Comparison of ENCODE assay signal across 27 cellular contexts in the genomic region with DNA sequence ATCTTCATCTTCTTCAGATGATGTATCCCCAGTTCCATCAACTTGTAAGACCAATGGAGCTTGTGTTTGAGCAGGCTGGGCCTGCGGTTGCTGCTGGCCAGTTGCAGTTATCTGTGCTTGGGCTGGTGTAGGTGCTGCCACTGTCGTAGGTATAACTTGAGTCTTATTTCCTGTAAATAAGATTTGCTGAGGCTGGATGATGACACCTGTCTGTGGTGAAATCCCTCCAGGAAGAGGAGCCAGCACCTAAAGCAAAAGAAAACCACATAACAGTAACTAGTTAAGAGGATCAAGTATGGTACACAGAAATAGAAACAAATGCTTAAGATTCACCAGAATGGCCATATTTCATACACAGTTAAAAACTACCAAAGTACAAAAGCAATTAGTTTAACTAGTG. TPM values are rescaled to one million over a fixed set of nuclear protein-coding genes. Genes with fewer than 3 reads are reported as not detected.
A peak's percentile ranks its signal among the peaks of the same experiment; 100 is the strongest.
DNase-seq lines count a peak whose midpoint lies in the region; ATAC-seq, FAIRE-seq and TF ChIP-seq lines count a peak whose summit lies in the region.
"Had no signal": no experiment of that assay in that cellular context is flagged by ENCODE, and none has a peak within 500 bp of the region (broad histone marks: within the 10 kb centered on the region; RNA-seq: fewer than 3 reads in every experiment).

No MANE protein-coding gene starts in this region.

- no peak for TF ChIP-seq POLR2A in GM12892 (IDR thresholded peaks at IDR 0.05; ENCODE audit: low read depth, low read length)

- FAIRE-seq in GM12892 (lab: Jason Lieb, UNC), result no peak
- FAIRE-seq: GM12891, keratinocyte, small intestine had no signal

- no peaks in the 10 kb centered on the region for H3K27me3 ChIP-seq in CD8-positive, alpha-beta T cell (ENCODE audit: insufficient read depth, low read length)
- H3K27me3 ChIP-seq: adrenal gland, brain microvascular endothelial cell, colonic mucosa, esophagus squamous epithelium, gastrocnemius medialis, transverse colon had no signal

- DNase-seq in activated CD4-positive, alpha-beta T cell treated with anti-CD3 and anti-CD28 coated beads for 36 hours, result peak; percentile 41
- DNase-seq in activated CD4-positive, alpha-beta T cell treated with anti-CD3 and anti-CD28 coated beads, Interleukin-2, amount 50 U/mL, for 1 hour, result no peak
- no peak for DNase-seq in CD8-positive, alpha-beta T cell
- peak; percentile 27 for DNase-seq in activated CD8-positive, alpha-beta T cell treated with anti-CD3 and anti-CD28 coated beads, Interleukin-2, amount 10 ng/mL, durations not matched to agents 7 days and 5 days
- DNase-seq in immature natural killer cell (no peak), NCI-H1048 (lab: John Stamatoyannopoulos, UW) (no peak), GM12892 (ENCODE audit: insufficient read length) (no peak), kidney glomerular epithelial cell (lab: John Stamatoyannopoulos, UW) (no peak)
- DNase-seq: adrenal gland; brain microvascular endothelial cell; colonic mucosa; endodermal cell; esophagus squamous epithelium; gastrocnemius medialis; Karpas-422; NCI-H2029; NCI-H2227 treated with DMSO at 0.1 percent for 48 hours; NCI-H748 treated with DMSO at 0.1 percent for 48 hours; occipital lobe; small intestine; stimulated activated CD4-positive, alpha-beta T cell treated with anti-CD3 and anti-CD28 coated beads, Interleukin-2, amount 100 ng/mL, for 24 hours; transverse colon had no signal

- peak overlapping the region; percentile 94 for H3K27ac Mint-ChIP-seq in activated CD4-positive, alpha-beta T cell treated with anti-CD3 and anti-CD28 coated beads for 36 hours
- H3K27ac Mint-ChIP-seq in CD8-positive, alpha-beta T cell, result peak overlapping the region; percentile 93
- H3K27ac Mint-ChIP-seq in activated CD8-positive, alpha-beta T cell treated with anti-CD3 and anti-CD28 coated beads, Interleukin-2, amount 10 ng/mL, durations not matched to agents 7 days and 5 days, result peak overlapping the region; percentile 68
- H3K27ac Mint-ChIP-seq in immature natural killer cell, result peak overlapping the region; percentile 15 to 87 (median 78)
- H3K27ac Mint-ChIP-seq: endodermal cell; stimulated activated memory B cell treated with anti-CD40 and anti-IgM and Interleukin-4, amounts not matched to agents 10 μg/mL and 1 μg/mL and 100 μg/mL, for 72 hours had no signal

- H3K27ac ChIP-seq in CD8-positive, alpha-beta T cell (ENCODE audit: low read depth, low read length), result no peak overlapping the region
- H3K27ac ChIP-seq: 22Rv1, adrenal gland, brain microvascular endothelial cell, colonic mucosa, esophagus squamous epithelium, gastrocnemius medialis, transverse colon had no signal

- H3K36me3 ChIP-seq in CD8-positive, alpha-beta T cell (ENCODE audit: insufficient read depth, low read length), result peaks cover 14% of the 10 kb centered on the region
- H3K36me3 ChIP-seq: colonic mucosa had no signal

- ATAC-seq in activated CD4-positive, alpha-beta T cell treated with anti-CD3 and anti-CD28 coated beads for 36 hours, result peak; percentile 73
- ATAC-seq in CD8-positive, alpha-beta T cell, result peak; percentile 80
- peak; percentile 78 for ATAC-seq in activated CD8-positive, alpha-beta T cell treated with anti-CD3 and anti-CD28 coated beads, Interleukin-2, amount 10 ng/mL, durations not matched to agents 7 days and 5 days
- ATAC-seq: gastrocnemius medialis; stimulated activated memory B cell treated with anti-CD40 and anti-IgM and Interleukin-4, amounts not matched to agents 10 μg/mL and 1 μg/mL and 100 μg/mL, for 72 hours had no signal

- CTCF ChIA-PET in activated CD4-positive, alpha-beta T cell treated with anti-CD3 and anti-CD28 coated beads for 36 hours (lab: Charles Lee), result interaction anchor here (0.9 kb wide), 1 partner anchor 205 kb away, joined by 3 read pairs; no protein-coding TSS in a partner anchor
- CTCF ChIA-PET in CD8-positive, alpha-beta T cell (lab: Charles Lee), result interaction anchor here (0.9 kb wide), 1 partner anchor 23 kb away, joined by 4 read pairs; no protein-coding TSS in a partner anchor
- CTCF ChIA-PET in activated CD8-positive, alpha-beta T cell treated with anti-CD3 and anti-CD28 coated beads, Interleukin-2, amount 10 ng/mL, durations not matched to agents 7 days and 5 days (lab: Charles Lee), result interaction anchor here (0.9 to 1.1 kb wide), 2 partner anchors 22 to 23 kb away, joined by 5 read pairs; no protein-coding TSS in a partner anchor

- peaks cover 52% of the 10 kb centered on the region for H3K4me1 Mint-ChIP-seq in activated CD4-positive, alpha-beta T cell treated with anti-CD3 and anti-CD28 coated beads for 36 hours
- H3K4me1 Mint-ChIP-seq in CD8-positive, alpha-beta T cell (ENCODE audit: low read depth), result peaks cover 57% of the 10 kb centered on the region
- peaks cover 47% of the 10 kb centered on the region for H3K4me1 Mint-ChIP-seq in activated CD8-positive, alpha-beta T cell treated with anti-CD3 and anti-CD28 coated beads, Interleukin-2, amount 10 ng/mL, durations not matched to agents 7 days and 5 days (ENCODE audit: low read depth)
- peaks cover 16 to 47% of the 10 kb centered on the region in 2 donors for H3K4me1 Mint-ChIP-seq in immature natural killer cell

- peak overlapping the region; percentile 52 for H3K4me3 Mint-ChIP-seq in activated CD4-positive, alpha-beta T cell treated with anti-CD3 and anti-CD28 coated beads for 36 hours
- H3K4me3 Mint-ChIP-seq in CD8-positive, alpha-beta T cell, result peak overlapping the region; percentile 38
- no peak overlapping the region for H3K4me3 Mint-ChIP-seq in activated CD8-positive, alpha-beta T cell treated with anti-CD3 and anti-CD28 coated beads, Interleukin-2, amount 10 ng/mL, durations not matched to agents 7 days and 5 days
- no peak overlapping the region for H3K4me3 Mint-ChIP-seq in immature natural killer cell
- H3K4me3 Mint-ChIP-seq: endodermal cell; stimulated activated memory B cell treated with anti-CD40 and anti-IgM and Interleukin-4, amounts not matched to agents 10 μg/mL and 1 μg/mL and 100 μg/mL, for 72 hours had no signal

- intact Hi-C loops in activated CD4-positive, alpha-beta T cell treated with anti-CD3 and anti-CD28 coated beads for 36 hours (cut with DNase I, micrococcal nuclease), result loop anchor here in 1 of 2 experiments (2.0 kb wide), 1 partner anchor 26 kb away; no protein-coding TSS in a partner anchor
- intact Hi-C loops in CD8-positive, alpha-beta T cell (cut with DNase I, micrococcal nuclease), result no loop called here

- POLR2A ChIA-PET in activated CD4-positive, alpha-beta T cell treated with anti-CD3 and anti-CD28 coated beads for 36 hours (lab: Charles Lee), result no interaction called here
- POLR2A ChIA-PET in CD8-positive, alpha-beta T cell (lab: Charles Lee), result interaction anchor here (1.3 kb wide), 1 partner anchor 28 kb away, joined by 6 read pairs; a partner anchor contains a TSS
- POLR2A ChIA-PET in activated CD8-positive, alpha-beta T cell treated with anti-CD3 and anti-CD28 coated beads, Interleukin-2, amount 10 ng/mL, durations not matched to agents 7 days and 5 days (lab: Charles Lee), result interaction anchor here (1.2 kb wide), 1 partner anchor 27 kb away, joined by 3 read pairs; no protein-coding TSS in a partner anchor

- no peaks in the 10 kb centered on the region for H3K9me3 Mint-ChIP-seq in activated CD4-positive, alpha-beta T cell treated with anti-CD3 and anti-CD28 coated beads for 36 hours (ENCODE audit: low read depth)
- no peaks in the 10 kb centered on the region for H3K9me3 Mint-ChIP-seq in CD8-positive, alpha-beta T cell
- H3K9me3 Mint-ChIP-seq in activated CD8-positive, alpha-beta T cell treated with anti-CD3 and anti-CD28 coated beads, Interleukin-2, amount 10 ng/mL, durations not matched to agents 7 days and 5 days (ENCODE audit: insufficient read depth), result no peaks in the 10 kb centered on the region
- no peaks in the 10 kb centered on the region for H3K9me3 Mint-ChIP-seq in immature natural killer cell
- H3K9me3 Mint-ChIP-seq: endodermal cell; stimulated activated memory B cell treated with anti-CD40 and anti-IgM and Interleukin-4, amounts not matched to agents 10 μg/mL and 1 μg/mL and 100 μg/mL, for 72 hours had no signal

- no peak overlapping the region for H3K4me3 ChIP-seq in CD8-positive, alpha-beta T cell (ENCODE audit: low read depth, low read length)
- H3K4me3 ChIP-seq: adrenal gland, colonic mucosa, esophagus squamous epithelium, gastrocnemius medialis, lung, transverse colon had no signal

- TF ChIP-seq CTCF in CD8-positive, alpha-beta T cell (IDR thresholded peaks at IDR 0.05), result no peak

- no peaks in the 10 kb centered on the region for H3K9me3 ChIP-seq in CD8-positive, alpha-beta T cell (ENCODE audit: low read length)
- H3K9me3 ChIP-seq: adrenal gland, colonic mucosa, esophagus squamous epithelium, gastrocnemius medialis, transverse colon had no signal

- peaks cover 18% of the 10 kb centered on the region for H3K4me1 ChIP-seq in CD8-positive, alpha-beta T cell (ENCODE audit: insufficient read depth, low read length)
- H3K4me1 ChIP-seq: colonic mucosa, esophagus squamous epithelium, transverse colon had no signal

- H3K36me3 Mint-ChIP-seq in activated CD4-positive, alpha-beta T cell treated with anti-CD3 and anti-CD28 coated beads for 36 hours (ENCODE audit: low read depth), result peaks cover 61% of the 10 kb centered on the region
- peaks cover 77% of the 10 kb centered on the region for H3K36me3 Mint-ChIP-seq in CD8-positive, alpha-beta T cell
- peaks cover 59% of the 10 kb centered on the region for H3K36me3 Mint-ChIP-seq in activated CD8-positive, alpha-beta T cell treated with anti-CD3 and anti-CD28 coated beads, Interleukin-2, amount 10 ng/mL, durations not matched to agents 7 days and 5 days (ENCODE audit: low read depth)
- H3K36me3 Mint-ChIP-seq in immature natural killer cell, result peaks cover 26 to 47% (median 28%) of the 10 kb centered on the region in 3 donors

- H3K27me3 Mint-ChIP-seq in activated CD4-positive, alpha-beta T cell treated with anti-CD3 and anti-CD28 coated beads for 36 hours, result no peaks in the 10 kb centered on the region
- no peaks in the 10 kb centered on the region for H3K27me3 Mint-ChIP-seq in CD8-positive, alpha-beta T cell (ENCODE audit: low read depth)
- no peaks in the 10 kb centered on the region for H3K27me3 Mint-ChIP-seq in activated CD8-positive, alpha-beta T cell treated with anti-CD3 and anti-CD28 coated beads, Interleukin-2, amount 10 ng/mL, durations not matched to agents 7 days and 5 days (ENCODE audit: low read depth)
- no peaks in the 10 kb centered on the region for H3K27me3 Mint-ChIP-seq in immature natural killer cell (ENCODE audit: low read depth in 3 of 3)
- H3K27me3 Mint-ChIP-seq: stimulated activated memory B cell treated with anti-CD40 and anti-IgM and Interleukin-4, amounts not matched to agents 10 μg/mL and 1 μg/mL and 100 μg/mL, for 72 hours had no signal

RNA-seq across cellular contexts. Expression of a gene that starts 28.2 kb away (rescaled TPM):
- total RNA-seq in activated CD4-positive, alpha-beta T cell treated with anti-CD3 and anti-CD28 coated beads for 36 hours, result 10 to 100 TPM; 40.3 to 57.8 TPM
- total RNA-seq in CD8-positive, alpha-beta T cell, result 10 to 100 TPM; 12.6 to 14.6 TPM
- 10 to 100 TPM; 33.6 to 33.7 TPM for total RNA-seq in activated CD8-positive, alpha-beta T cell treated with anti-CD3 and anti-CD28 coated beads, Interleukin-2, amount 10 ng/mL, durations not matched to agents 7 days and 5 days
- polyA plus RNA-seq in immature natural killer cell, result 10 to 100 TPM; 10.5 to 26.3 (median 20.7) TPM
- polyA plus RNA-seq in GM12892 (2012; ENCODE audit: missing spikeins), result 15.8 TPM

Comparison
In these comparisons a context has a peak if more than half of its experiments do, and no peak if none do; other contexts are left out.
1. DNase-seq: peak in activated CD4-positive, alpha-beta T cell treated with anti-CD3 and anti-CD28 coated beads for 36 hours (single experiment) and activated CD8-positive, alpha-beta T cell treated with anti-CD3 and anti-CD28 coated beads, Interleukin-2, amount 10 ng/mL, durations not matched to agents 7 days and 5 days (single experiment); none in activated CD4-positive, alpha-beta T cell treated with anti-CD3 and anti-CD28 coated beads, Interleukin-2, amount 50 U/mL, for 1 hour (single experiment), CD8-positive, alpha-beta T cell (0 of 7), immature natural killer cell (0 of 3), NCI-H1048 (single experiment), GM12892 (single experiment) and kidney glomerular epithelial cell (single experiment).
2. H3K4me3 Mint-ChIP-seq: peak in activated CD4-positive, alpha-beta T cell treated with anti-CD3 and anti-CD28 coated beads for 36 hours (single experiment) and CD8-positive, alpha-beta T cell (single experiment); none in activated CD8-positive, alpha-beta T cell treated with anti-CD3 and anti-CD28 coated beads, Interleukin-2, amount 10 ng/mL, durations not matched to agents 7 days and 5 days (single experiment) and immature natural killer cell (0 of 5).
3. Peak in every context shown above with its lines, with median percentiles within 50 percentile points of each other: ATAC-seq and H3K27ac Mint-ChIP-seq.